ENCODE assay signal across 21 cellular contexts in the genomic region with DNA sequence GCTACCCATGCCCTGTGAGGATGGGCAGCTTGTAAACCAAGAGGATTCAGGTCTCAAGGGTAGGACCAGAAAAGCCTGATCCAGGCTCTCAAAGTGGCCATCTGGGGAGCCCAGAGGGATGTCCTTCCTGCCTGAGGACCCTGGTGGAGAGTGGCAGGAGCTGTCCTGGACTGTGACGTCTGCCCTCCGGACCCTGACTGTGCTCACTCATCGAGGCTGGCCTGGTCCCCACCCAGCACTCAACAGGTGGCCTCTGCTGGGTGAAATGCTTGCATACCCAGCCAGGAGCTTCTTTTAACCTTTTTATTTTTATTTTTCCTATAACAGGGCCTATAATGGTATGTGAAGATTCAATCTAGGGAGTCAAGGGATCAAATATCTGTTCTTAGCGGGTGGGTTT. TPM values are rescaled to one million over a fixed set of nuclear protein-coding genes. Genes with fewer than 3 reads are reported as not detected.
"Had no signal": no experiment of that assay in that cellular context is flagged by ENCODE, and none has a peak within 500 bp of the region (broad histone marks: within the 10 kb centered on the region; RNA-seq: fewer than 3 reads in every experiment).

No MANE protein-coding gene starts in this region.

- H3K27ac ChIP-seq: ascending aorta, brain microvascular endothelial cell, foreskin keratinocyte, left lung, pancreas, psoas muscle, right atrium auricular region, tibial artery had no signal

- H3K4me3 Mint-ChIP-seq: natural killer cell; stimulated activated naive CD8-positive, alpha-beta T cell treated with anti-CD3 and anti-CD28 coated beads, Interleukin-15, amount 100 ng/mL, for 72 hours had no signal

- ATAC-seq: activated T-cell treated with anti-CD3 and anti-CD28 coated beads, Interleukin-2, amount 50 U/mL, for 72 hours; foreskin keratinocyte; left lung; natural killer cell; pancreas; psoas muscle; stimulated activated naive CD8-positive, alpha-beta T cell treated with anti-CD3 and anti-CD28 coated beads, Interleukin-15, amount 100 ng/mL, for 72 hours had no signal

- H3K4me1 ChIP-seq: ascending aorta, pancreas, psoas muscle, right atrium auricular region, tibial artery had no signal

- H3K27ac Mint-ChIP-seq: activated naive CD4-positive, alpha-beta T cell treated with anti-CD3 and anti-CD28 coated beads, Interleukin-2, amount 50 U/mL, for 24 hours; natural killer cell had no signal

- H3K9me3 ChIP-seq: ascending aorta, left lung, pancreas, psoas muscle, right atrium auricular region, tibial artery had no signal

- H3K36me3 Mint-ChIP-seq: activated naive CD4-positive, alpha-beta T cell treated with anti-CD3 and anti-CD28 coated beads, Interleukin-2, amount 50 U/mL, for 24 hours; natural killer cell had no signal

- H3K36me3 ChIP-seq: ascending aorta, brain microvascular endothelial cell, left lung, pancreas, right atrium auricular region, tibial artery had no signal

- H3K27me3 ChIP-seq: ascending aorta, brain microvascular endothelial cell, foreskin keratinocyte, left lung, pancreas, right atrium auricular region, tibial artery had no signal

- DNase-seq: activated CD4-positive, alpha-beta T cell treated with anti-CD3 and anti-CD28 coated beads, Interleukin-2, amount 50 U/mL, for 48 hours; activated effector memory CD4-positive, alpha-beta T cell treated with anti-CD3 and anti-CD28 coated beads, Interleukin-2, amount 50 U/mL, for 16 hours; activated T-cell treated with anti-CD3 and anti-CD28 coated beads, Interleukin-2, amount 50 U/mL, for 72 hours; brain microvascular endothelial cell; caudate nucleus; dermis blood vessel endothelial cell; effector CD8-positive, alpha-beta T cell; foreskin keratinocyte; kidney glomerular epithelial cell; left lung; natural killer cell; pancreas; psoas muscle; stimulated activated CD4-positive, alpha-beta T cell treated with anti-CD3 and anti-CD28 coated beads, Interleukin-12 subunit alpha, Interleukin-12 subunit beta, amount 100 ng/mL, for 4 hours; stimulated activated naive CD8-positive, alpha-beta T cell treated with anti-CD3 and anti-CD28 coated beads, Interleukin-15, amount 100 ng/mL, for 72 hours; T-helper 9 cell; tibial artery had no signal

- H3K9me3 Mint-ChIP-seq: activated naive CD4-positive, alpha-beta T cell treated with anti-CD3 and anti-CD28 coated beads, Interleukin-2, amount 50 U/mL, for 24 hours; activated T-cell treated with anti-CD3 and anti-CD28 coated beads, Interleukin-2, amount 50 U/mL, for 72 hours; natural killer cell; stimulated activated naive CD8-positive, alpha-beta T cell treated with anti-CD3 and anti-CD28 coated beads, Interleukin-15, amount 100 ng/mL, for 72 hours had no signal

- H3K4me3 ChIP-seq: ascending aorta, left lung, lung, pancreas, psoas muscle, right atrium auricular region, tibial artery had no signal

- H3K27me3 Mint-ChIP-seq: activated naive CD4-positive, alpha-beta T cell treated with anti-CD3 and anti-CD28 coated beads, Interleukin-2, amount 50 U/mL, for 24 hours; stimulated activated naive CD8-positive, alpha-beta T cell treated with anti-CD3 and anti-CD28 coated beads, Interleukin-15, amount 100 ng/mL, for 72 hours had no signal

RNA-seq across cellular contexts. Expression of gene CREG2, which starts 24.5 kb away (rescaled TPM):
- total RNA-seq: activated T-cell treated with anti-CD3 and anti-CD28 coated beads, Interleukin-2, amount 50 U/mL, for 72 hours; ascending aorta; left lung; natural killer cell had no signal
